1 cellular context compared by ENCODE assay signal in the genomic region with DNA sequence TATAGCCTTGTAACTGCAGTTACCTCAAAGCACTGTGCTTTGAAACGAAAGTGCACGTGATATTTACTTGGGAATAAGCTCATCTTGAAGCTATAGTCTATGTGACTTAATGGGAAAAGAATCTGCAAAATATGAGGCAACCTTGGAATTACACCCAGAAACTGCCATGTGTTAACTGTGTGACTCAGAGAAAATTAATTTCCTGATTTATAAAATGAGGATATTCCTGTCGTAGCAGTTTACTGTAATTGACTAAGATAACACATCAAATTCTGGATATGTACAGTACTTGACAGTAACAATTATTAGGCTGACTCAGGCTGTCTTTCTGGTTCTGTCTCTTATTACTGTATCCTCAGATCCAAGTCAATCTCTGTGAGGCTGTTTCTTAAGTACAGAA.
TF ChIP-seq lines count a peak whose summit lies in the region.

No MANE protein-coding gene starts in this region.

TF ChIP-seq in HCT116, 20 proteins besides CTCF, POLR2A, EP300 and RAD21 (continued from another document):
- TF ChIP-seq YY1 (IDR thresholded peaks at IDR 0.05; ENCODE audit: extremely low read depth, insufficient replicate concordance, low read depth, low read length) (no peak), FOSL1 (IDR thresholded peaks at IDR 0.05; ENCODE audit: low read depth) (peak; percentile 29; the same call in 1 of the 2 replicates)
